Comparison of ENCODE assay signal across 14 cellular contexts in genomic region chr1:214636436-214636835, GRCh38.
"Had no signal": no experiment of that assay in that cellular context is flagged by ENCODE, and none has a peak within 500 bp of the region (broad histone marks: within the 10 kb centered on the region; RNA-seq: fewer than 3 reads in every experiment).

No MANE protein-coding gene starts in this region.

- H3K27ac ChIP-seq: ascending aorta, epithelial cell of prostate, gastrocnemius medialis, heart right ventricle, lower lobe of right lung, neural progenitor cell, ovary, testis, upper lobe of left lung had no signal

- H3K4me2 ChIP-seq: neural progenitor cell had no signal

- H3K4me3 Mint-ChIP-seq: activated B cell treated with CpG ODN at 0.5 μM for 24 hours; activated naive CD4-positive, alpha-beta T cell treated with anti-CD3 and anti-CD28 coated beads, Interleukin-2, amount 10 ng/mL, durations not matched to agents 7 days and 5 days; neural progenitor cell; stimulated activated naive CD8-positive, alpha-beta T cell treated with anti-CD3 and anti-CD28 coated beads, Interleukin-15, Interleukin-2, amounts not matched to agents 100 ng/mL and 50 ng/mL, for 24 hours had no signal

- H3K9me3 ChIP-seq: ascending aorta, gastrocnemius medialis, heart right ventricle, lower lobe of right lung, ovary, testis, upper lobe of left lung had no signal

- H3K4me1 ChIP-seq: ascending aorta, gastrocnemius medialis, heart right ventricle, lower lobe of right lung, neural progenitor cell, testis had no signal

- H3K27me3 Mint-ChIP-seq: activated B cell treated with CpG ODN at 0.5 μM for 24 hours; activated naive CD4-positive, alpha-beta T cell treated with anti-CD3 and anti-CD28 coated beads, Interleukin-2, amount 10 ng/mL, durations not matched to agents 7 days and 5 days; stimulated activated naive CD8-positive, alpha-beta T cell treated with anti-CD3 and anti-CD28 coated beads, Interleukin-15, Interleukin-2, amounts not matched to agents 100 ng/mL and 50 ng/mL, for 24 hours had no signal

- DNase-seq: activated B cell treated with CpG ODN at 0.5 μM for 24 hours; activated naive CD4-positive, alpha-beta T cell treated with anti-CD3 and anti-CD28 coated beads, Interleukin-2, amount 10 ng/mL, durations not matched to agents 7 days and 5 days; gastrocnemius medialis; heart right ventricle; left cardiac atrium; lower lobe of right lung; ovary; T-helper 2 cell; testis; upper lobe of left lung had no signal

- H3K27me3 ChIP-seq: ascending aorta, gastrocnemius medialis, heart right ventricle, neural progenitor cell, ovary, testis, upper lobe of left lung had no signal

- H2AFZ ChIP-seq: neural progenitor cell had no signal

- H3K4me3 ChIP-seq: ascending aorta, gastrocnemius medialis, heart right ventricle, lower lobe of right lung, neural progenitor cell, ovary, testis, upper lobe of left lung had no signal

- H3K4me1 Mint-ChIP-seq: neural progenitor cell had no signal

- H3K9me3 Mint-ChIP-seq: activated B cell treated with CpG ODN at 0.5 μM for 24 hours; neural progenitor cell; stimulated activated naive CD8-positive, alpha-beta T cell treated with anti-CD3 and anti-CD28 coated beads, Interleukin-15, Interleukin-2, amounts not matched to agents 100 ng/mL and 50 ng/mL, for 24 hours had no signal

- H3K36me3 ChIP-seq: ascending aorta, gastrocnemius medialis, lower lobe of right lung, ovary, upper lobe of left lung had no signal

- H3K27ac Mint-ChIP-seq: activated B cell treated with CpG ODN at 0.5 μM for 24 hours; neural progenitor cell; stimulated activated naive CD8-positive, alpha-beta T cell treated with anti-CD3 and anti-CD28 coated beads, Interleukin-15, Interleukin-2, amounts not matched to agents 100 ng/mL and 50 ng/mL, for 24 hours had no signal
